8 cellular contexts compared by ENCODE assay signal in the genomic region with DNA sequence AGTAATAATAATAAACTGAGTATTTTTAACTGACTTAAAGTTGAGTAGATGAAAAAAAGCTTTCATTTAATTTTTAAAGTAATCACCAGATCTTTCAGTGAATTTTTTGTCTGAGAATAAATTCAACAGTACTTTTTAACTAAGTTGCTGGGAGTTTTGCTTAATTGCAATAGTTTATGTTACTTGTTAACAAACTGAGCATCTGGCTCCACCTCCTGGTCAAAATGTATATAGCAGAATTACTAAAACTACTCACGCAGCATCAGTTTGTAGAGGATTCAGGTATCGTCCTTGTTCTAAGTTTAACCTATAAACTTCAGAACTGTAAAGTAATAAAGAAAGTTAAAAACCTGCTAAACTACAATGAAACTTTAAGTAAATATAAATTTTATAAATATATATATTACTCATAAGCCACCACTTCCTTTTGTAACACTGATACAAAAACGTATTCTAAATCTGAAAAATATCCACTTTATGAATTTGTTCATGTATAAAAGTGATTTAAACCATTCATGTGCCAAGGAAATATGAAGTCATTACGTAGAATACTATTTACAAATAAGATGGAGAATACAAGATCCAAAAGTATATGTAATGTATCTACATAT. TPM values are rescaled to one million over a fixed set of nuclear protein-coding genes. Genes with fewer than 3 reads are reported as not detected.
DNase-seq lines count a peak whose midpoint lies in the region; ATAC-seq and TF ChIP-seq lines count a peak whose summit lies in the region.

No MANE protein-coding gene starts in this region.

- no peak for TF ChIP-seq EP300 in suprapubic skin (IDR thresholded peaks at IDR 0.05)

- CTCF ChIA-PET in activated CD8-positive, alpha-beta T cell treated with anti-CD3 and anti-CD28 coated beads for 36 hours (lab: Charles Lee), result interaction anchor here (0.7 to 2.6 kb wide), 12 partner anchors 9 to 261 kb away, joined by 3 to 11 read pairs (median 4); partner anchors contain the start of gene NOL10

- H3K4me3 Mint-ChIP-seq in activated CD8-positive, alpha-beta T cell treated with anti-CD3 and anti-CD28 coated beads for 36 hours, result no peak overlapping the region
- no peak overlapping the region for H3K4me3 Mint-ChIP-seq in activated T-helper 1 cell treated with anti-CD3 and anti-CD28 coated beads, Interleukin-12 subunit alpha, Interleukin-12 subunit beta, Interleukin-2, Interleukin-4 antibody, amounts not matched to agents 30 ng/mL and 10 ng/mL and 1 ng/mL, durations not matched to agents 14 hours and 24 hours and 36 hours
- H3K4me3 Mint-ChIP-seq in T-helper 2 cell treated with Interferon-gamma antibody and Interleukin-4, amounts not matched to agents 5 μg/mL and 100 μg/mL, for 36 hours, result no peak overlapping the region

- no peak overlapping the region for H3K27ac Mint-ChIP-seq in activated CD8-positive, alpha-beta T cell treated with anti-CD3 and anti-CD28 coated beads for 36 hours
- no peak overlapping the region for H3K27ac Mint-ChIP-seq in activated T-helper 1 cell treated with anti-CD3 and anti-CD28 coated beads, Interleukin-12 subunit alpha, Interleukin-12 subunit beta, Interleukin-2, Interleukin-4 antibody, amounts not matched to agents 30 ng/mL and 10 ng/mL and 1 ng/mL, durations not matched to agents 14 hours and 24 hours and 36 hours
- no peak overlapping the region for H3K27ac Mint-ChIP-seq in T-helper 2 cell treated with Interferon-gamma antibody and Interleukin-4, amounts not matched to agents 5 μg/mL and 100 μg/mL, for 36 hours

- DNase-seq in AML-193 (lab: John Stamatoyannopoulos, UW) (peak; percentile 60 to 64), NCI-H2029 (lab: John Stamatoyannopoulos, UW) (peak; percentile 27), iPS DF 6.9 (ENCODE audit: low read depth, low spot score) (peak; percentile 35), suprapubic skin (ENCODE audit: low spot score in 2 of 2) (no peak)
- peak; percentile 38 for DNase-seq in activated CD8-positive, alpha-beta T cell treated with anti-CD3 and anti-CD28 coated beads for 36 hours
- DNase-seq in activated T-helper 1 cell treated with anti-CD3 and anti-CD28 coated beads, Interleukin-12 subunit alpha, Interleukin-12 subunit beta, Interleukin-2, Interleukin-4 antibody, amounts not matched to agents 30 ng/mL and 10 ng/mL and 1 ng/mL, durations not matched to agents 14 hours and 24 hours and 36 hours (ENCODE audit: low spot score), result no peak
- no peak for DNase-seq in T-helper 2 cell treated with Interferon-gamma antibody and Interleukin-4, amounts not matched to agents 5 μg/mL and 100 μg/mL, for 36 hours (ENCODE audit: low spot score)

- POLR2A ChIA-PET in activated CD8-positive, alpha-beta T cell treated with anti-CD3 and anti-CD28 coated beads for 36 hours (lab: Charles Lee), result interaction anchor here (1.0 kb wide), 1 partner anchor 69 kb away, joined by 3 read pairs; no protein-coding TSS in a partner anchor

- peak; percentile 53 for TF ChIP-seq CTCF in GM12872 (IDR thresholded peaks at IDR 0.05; ENCODE audit: insufficient read depth, low read depth, low read length)
- peak; percentile 86 for TF ChIP-seq CTCF in activated CD8-positive, alpha-beta T cell treated with anti-CD3 and anti-CD28 coated beads for 36 hours (IDR thresholded peaks at IDR 0.05)
- peak; percentile 39 to 65 for TF ChIP-seq CTCF in suprapubic skin (IDR thresholded peaks at IDR 0.05)

- no peaks in the 10 kb centered on the region for H3K27me3 Mint-ChIP-seq in activated CD8-positive, alpha-beta T cell treated with anti-CD3 and anti-CD28 coated beads for 36 hours
- no peaks in the 10 kb centered on the region for H3K27me3 Mint-ChIP-seq in activated T-helper 1 cell treated with anti-CD3 and anti-CD28 coated beads, Interleukin-12 subunit alpha, Interleukin-12 subunit beta, Interleukin-2, Interleukin-4 antibody, amounts not matched to agents 30 ng/mL and 10 ng/mL and 1 ng/mL, durations not matched to agents 14 hours and 24 hours and 36 hours (ENCODE audit: insufficient read depth)
- H3K27me3 Mint-ChIP-seq in T-helper 2 cell treated with Interferon-gamma antibody and Interleukin-4, amounts not matched to agents 5 μg/mL and 100 μg/mL, for 36 hours (ENCODE audit: low read depth), result no peaks in the 10 kb centered on the region

- no peak for TF ChIP-seq POLR2A in suprapubic skin (IDR thresholded peaks at IDR 0.05)

- H3K4me3 ChIP-seq in iPS DF 6.9 (ENCODE audit: low read length) (no peak overlapping the region), suprapubic skin (no peak overlapping the region)

- H3K4me1 Mint-ChIP-seq in activated CD8-positive, alpha-beta T cell treated with anti-CD3 and anti-CD28 coated beads for 36 hours (ENCODE audit: low read depth), result peaks cover 2% of the 10 kb centered on the region
- H3K4me1 Mint-ChIP-seq in activated T-helper 1 cell treated with anti-CD3 and anti-CD28 coated beads, Interleukin-12 subunit alpha, Interleukin-12 subunit beta, Interleukin-2, Interleukin-4 antibody, amounts not matched to agents 30 ng/mL and 10 ng/mL and 1 ng/mL, durations not matched to agents 14 hours and 24 hours and 36 hours (ENCODE audit: low read depth), result peaks cover 5% of the 10 kb centered on the region
- peaks cover 1% of the 10 kb centered on the region for H3K4me1 Mint-ChIP-seq in T-helper 2 cell treated with Interferon-gamma antibody and Interleukin-4, amounts not matched to agents 5 μg/mL and 100 μg/mL, for 36 hours (ENCODE audit: low read depth)

- H3K4me1 ChIP-seq in iPS DF 6.9 (ENCODE audit: control insufficient read depth, insufficient read depth, low read length) (no peaks in the 10 kb centered on the region), suprapubic skin (no peaks in the 10 kb centered on the region)

- H3K36me3 ChIP-seq in iPS DF 6.9 (ENCODE audit: control insufficient read depth, insufficient read depth, low read length), result peaks cover 5% of the 10 kb centered on the region
- peaks cover 52% of the 10 kb centered on the region for H3K36me3 ChIP-seq in suprapubic skin

- intact Hi-C loops in activated CD8-positive, alpha-beta T cell treated with anti-CD3 and anti-CD28 coated beads for 36 hours (cut with micrococcal nuclease), result no loop called here
- intact Hi-C loops in activated T-helper 1 cell treated with anti-CD3 and anti-CD28 coated beads, Interleukin-12 subunit alpha, Interleukin-12 subunit beta, Interleukin-2, Interleukin-4 antibody, amounts not matched to agents 30 ng/mL and 10 ng/mL and 1 ng/mL, durations not matched to agents 14 hours and 24 hours and 36 hours (cut with micrococcal nuclease), result loop anchor here (1.0 to 10.0 kb wide), 4 partner anchors 13 to 590 kb away; no protein-coding TSS in a partner anchor

- peak; percentile 71 for ATAC-seq in activated CD8-positive, alpha-beta T cell treated with anti-CD3 and anti-CD28 coated beads for 36 hours

- H3K36me3 Mint-ChIP-seq in activated CD8-positive, alpha-beta T cell treated with anti-CD3 and anti-CD28 coated beads for 36 hours (ENCODE audit: low read depth), result peaks cover 37% of the 10 kb centered on the region
- peaks cover 10% of the 10 kb centered on the region for H3K36me3 Mint-ChIP-seq in activated T-helper 1 cell treated with anti-CD3 and anti-CD28 coated beads, Interleukin-12 subunit alpha, Interleukin-12 subunit beta, Interleukin-2, Interleukin-4 antibody, amounts not matched to agents 30 ng/mL and 10 ng/mL and 1 ng/mL, durations not matched to agents 14 hours and 24 hours and 36 hours (ENCODE audit: low read depth)
- peaks cover 18% of the 10 kb centered on the region for H3K36me3 Mint-ChIP-seq in T-helper 2 cell treated with Interferon-gamma antibody and Interleukin-4, amounts not matched to agents 5 μg/mL and 100 μg/mL, for 36 hours (ENCODE audit: low read depth)

- no peaks in the 10 kb centered on the region for H3K9me3 Mint-ChIP-seq in activated CD8-positive, alpha-beta T cell treated with anti-CD3 and anti-CD28 coated beads for 36 hours
- H3K9me3 Mint-ChIP-seq in activated T-helper 1 cell treated with anti-CD3 and anti-CD28 coated beads, Interleukin-12 subunit alpha, Interleukin-12 subunit beta, Interleukin-2, Interleukin-4 antibody, amounts not matched to agents 30 ng/mL and 10 ng/mL and 1 ng/mL, durations not matched to agents 14 hours and 24 hours and 36 hours, result no peaks in the 10 kb centered on the region
- H3K9me3 Mint-ChIP-seq in T-helper 2 cell treated with Interferon-gamma antibody and Interleukin-4, amounts not matched to agents 5 μg/mL and 100 μg/mL, for 36 hours, result no peaks in the 10 kb centered on the region

- H3K27ac ChIP-seq in iPS DF 6.9 (ENCODE audit: low read length), result no peak overlapping the region
- H3K27ac ChIP-seq in suprapubic skin, result no peak overlapping the region

- H3K9me3 ChIP-seq in iPS DF 6.9 (ENCODE audit: control insufficient read depth, insufficient read depth, low read length) (no peaks in the 10 kb centered on the region), suprapubic skin (no peaks in the 10 kb centered on the region)

- H3K27me3 ChIP-seq in iPS DF 6.9 (ENCODE audit: control insufficient read depth, insufficient read depth, low read length), result no peaks in the 10 kb centered on the region
- no peaks in the 10 kb centered on the region for H3K27me3 ChIP-seq in suprapubic skin

- no CpG with 5 or more reads among the region's 4 CpGs for WGBS in iPS DF 6.9 (ENCODE audit: insufficient coverage, insufficient read length)
- WGBS in suprapubic skin, result 35% methylated on average over 4 of the region's 4 CpGs

RNA-seq across cellular contexts. Expression of gene NOL10, which starts 21.3 kb away (rescaled TPM):
- total RNA-seq in activated CD8-positive, alpha-beta T cell treated with anti-CD3 and anti-CD28 coated beads for 36 hours, result 10 to 100 TPM; 30.5 to 32.9 TPM
- 10 to 100 TPM; 19.4 to 24.7 (median 22.9) TPM for total RNA-seq in suprapubic skin
- 47.0 and 48.2 TPM in 2 replicates for total RNA-seq in activated T-helper 1 cell treated with anti-CD3 and anti-CD28 coated beads, Interleukin-12 subunit alpha, Interleukin-12 subunit beta, Interleukin-2, Interleukin-4 antibody, amounts not matched to agents 30 ng/mL and 10 ng/mL and 1 ng/mL, durations not matched to agents 14 hours and 24 hours and 36 hours

RNA-seq across cellular contexts. Expression of gene ATP6V1C2, which starts 52.9 kb away (rescaled TPM):
- not detected for total RNA-seq in activated CD8-positive, alpha-beta T cell treated with anti-CD3 and anti-CD28 coated beads for 36 hours
- total RNA-seq in suprapubic skin, result 1,000 to 10,000 TPM in 1 of 4 donors, 100 to 1,000 TPM in 3; 142 to 1,335 (median 496) TPM
- 0.05 and 0.24 TPM in 2 replicates for total RNA-seq in activated T-helper 1 cell treated with anti-CD3 and anti-CD28 coated beads, Interleukin-12 subunit alpha, Interleukin-12 subunit beta, Interleukin-2, Interleukin-4 antibody, amounts not matched to agents 30 ng/mL and 10 ng/mL and 1 ng/mL, durations not matched to agents 14 hours and 24 hours and 36 hours

Comparison
In these comparisons a context has a peak if more than half of its experiments do, and no peak if none do; other contexts are left out.
1. DNase-seq: peak in AML-193 (2 of 2), NCI-H2029 (single experiment), activated CD8-positive, alpha-beta T cell treated with anti-CD3 and anti-CD28 coated beads for 36 hours (single experiment) and iPS DF 6.9 (single experiment); none in suprapubic skin (0 of 2), activated T-helper 1 cell treated with anti-CD3 and anti-CD28 coated beads, Interleukin-12 subunit alpha, Interleukin-12 subunit beta, Interleukin-2, Interleukin-4 antibody, amounts not matched to agents 30 ng/mL and 10 ng/mL and 1 ng/mL, durations not matched to agents 14 hours and 24 hours and 36 hours (single experiment) and T-helper 2 cell treated with Interferon-gamma antibody and Interleukin-4, amounts not matched to agents 5 μg/mL and 100 μg/mL, for 36 hours (single experiment).
2. RNA of gene ATP6V1C2, which starts 52.9 kb away (total RNA-seq): 142 to 1,335 TPM in suprapubic skin; 0.05 to 0.24 TPM in activated T-helper 1 cell treated with anti-CD3 and anti-CD28 coated beads, Interleukin-12 subunit alpha, Interleukin-12 subunit beta, Interleukin-2, Interleukin-4 antibody, amounts not matched to agents 30 ng/mL and 10 ng/mL and 1 ng/mL, durations not matched to agents 14 hours and 24 hours and 36 hours and not detected in activated CD8-positive, alpha-beta T cell treated with anti-CD3 and anti-CD28 coated beads for 36 hours; every median in the first group is over 100 times any median in the second.
3. Peak in every context shown above with its lines, with median percentiles within 50 percentile points of each other: CTCF ChIP-seq.